ENCODE assay signal across 13 cellular contexts in the genomic region with DNA sequence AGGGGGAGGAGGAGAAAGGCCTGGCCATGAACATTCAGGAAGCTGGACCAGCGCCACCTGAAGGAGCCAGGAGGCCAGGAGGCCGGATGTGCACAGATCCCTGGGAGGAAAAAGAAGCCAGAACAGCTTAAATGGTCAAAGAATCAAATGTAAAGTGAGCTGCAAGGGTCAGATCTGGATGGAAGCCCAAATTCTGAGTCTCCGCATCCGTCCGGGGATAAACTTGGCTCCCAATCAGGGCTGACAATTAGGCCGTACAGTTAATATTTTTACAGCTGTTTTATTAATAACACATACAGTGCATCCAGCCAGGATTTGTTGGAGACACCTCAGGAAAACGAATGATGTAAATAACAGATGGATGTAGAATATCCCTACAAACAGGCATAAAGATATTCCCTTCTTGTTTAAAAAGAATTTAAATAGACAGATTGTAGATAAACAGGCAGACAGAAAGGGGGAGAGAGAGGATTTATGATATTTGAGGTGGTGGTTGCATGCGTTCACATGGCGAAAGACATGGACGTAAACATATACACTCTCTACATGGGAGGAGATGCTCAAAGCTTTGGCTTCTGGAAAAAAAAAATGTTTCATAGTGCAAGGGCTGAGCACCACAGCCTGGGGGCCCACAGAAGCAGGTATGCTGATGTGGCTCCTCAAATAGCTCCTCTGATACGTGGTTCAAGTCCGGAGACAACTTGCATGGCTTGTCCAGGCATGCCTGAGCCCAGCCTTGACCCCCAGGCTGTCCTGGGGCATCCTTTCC.
DNase-seq lines count a peak whose midpoint lies in the region; ATAC-seq and TF ChIP-seq lines count a peak whose summit lies in the region.
"Had no signal": no experiment of that assay in that cellular context is flagged by ENCODE, and none has a peak within 500 bp of the region (broad histone marks: within the 10 kb centered on the region; RNA-seq: fewer than 3 reads in every experiment).

No MANE protein-coding gene starts in this region.

- no peaks in the 10 kb centered on the region for H3K9me3 ChIP-seq in BE2C
- H3K9me3 ChIP-seq: neutrophil, SJSA1 had no signal

- H3K36me3 ChIP-seq in BE2C: no peaks in the 10 kb centered on the region
- H3K36me3 ChIP-seq: neutrophil, SJSA1 had no signal

- no peaks in the 10 kb centered on the region for H3K9me3 Mint-ChIP-seq in endothelial cell (ENCODE audit: unreplicated experiment)
- H3K9me3 Mint-ChIP-seq in stimulated activated naive B cell treated with anti-CD40 and anti-IgM and Interleukin-4, amounts not matched to agents 10 μg/mL and 1 μg/mL and 100 μg/mL, for 72 hours: peaks cover 0 to 2% of the 10 kb centered on the region in 2 donors
- H3K9me3 Mint-ChIP-seq: activated CD4-positive, alpha-beta memory T cell treated with anti-CD3 and anti-CD28 coated beads, Interleukin-2, amount 10 ng/mL, durations not matched to agents 7 days and 5 days had no signal

- no peaks in the 10 kb centered on the region for H3K27me3 Mint-ChIP-seq in endothelial cell (ENCODE audit: unreplicated experiment)
- H3K27me3 Mint-ChIP-seq in stimulated activated naive B cell treated with anti-CD40 and anti-IgM and Interleukin-4, amounts not matched to agents 10 μg/mL and 1 μg/mL and 100 μg/mL, for 72 hours: no peaks in the 10 kb centered on the region
- H3K27me3 Mint-ChIP-seq: activated CD4-positive, alpha-beta memory T cell treated with anti-CD3 and anti-CD28 coated beads, Interleukin-2, amount 10 ng/mL, durations not matched to agents 7 days and 5 days had no signal

- H3K27me3 ChIP-seq in BE2C: no peaks in the 10 kb centered on the region
- H3K27me3 ChIP-seq: neutrophil, SJSA1 had no signal

- peak; percentile 61 for DNase-seq in BE2C
- DNase-seq in fibroblast of mammary gland (ENCODE audit: low read depth): peak; percentile 68
- DNase-seq in mucosa of gallbladder (ENCODE audit: low spot score): peak; percentile 10
- no peak for DNase-seq in activated CD4-positive, alpha-beta T cell treated with anti-CD3 and anti-CD28 coated beads for 1 hour
- DNase-seq in endothelial cell (ENCODE audit: low spot score): no peak
- no peak for DNase-seq in stimulated activated naive B cell treated with anti-CD40 and anti-IgM and Interleukin-4, amounts not matched to agents 10 μg/mL and 1 μg/mL and 100 μg/mL, for 72 hours
- DNase-seq: activated CD4-positive, alpha-beta memory T cell treated with anti-CD3 and anti-CD28 coated beads, Interleukin-2, amount 10 ng/mL, durations not matched to agents 7 days and 5 days; AML-193; NCI-H187 treated with DMSO at 0.1 percent for 48 hours had no signal

- H3K4me3 ChIP-seq in BE2C (ENCODE audit: low read depth, low read length) (no peak overlapping the region), fibroblast of mammary gland (ENCODE audit: control insufficient read depth, low read depth, low read length) (no peak overlapping the region)
- H3K4me3 ChIP-seq: SJSA1 had no signal

- H3K4me1 Mint-ChIP-seq in endothelial cell (ENCODE audit: unreplicated experiment): no peaks in the 10 kb centered on the region
- no peaks in the 10 kb centered on the region for H3K4me1 Mint-ChIP-seq in stimulated activated naive B cell treated with anti-CD40 and anti-IgM and Interleukin-4, amounts not matched to agents 10 μg/mL and 1 μg/mL and 100 μg/mL, for 72 hours
- H3K4me1 Mint-ChIP-seq: activated CD4-positive, alpha-beta memory T cell treated with anti-CD3 and anti-CD28 coated beads, Interleukin-2, amount 10 ng/mL, durations not matched to agents 7 days and 5 days had no signal

- peaks cover 30% of the 10 kb centered on the region for H3K4me1 ChIP-seq in BE2C
- H3K4me1 ChIP-seq: SJSA1 had no signal

- H3K4me3 Mint-ChIP-seq in endothelial cell (ENCODE audit: unreplicated experiment): no peak overlapping the region
- H3K4me3 Mint-ChIP-seq in stimulated activated naive B cell treated with anti-CD40 and anti-IgM and Interleukin-4, amounts not matched to agents 10 μg/mL and 1 μg/mL and 100 μg/mL, for 72 hours: no peak overlapping the region
- H3K4me3 Mint-ChIP-seq: activated CD4-positive, alpha-beta memory T cell treated with anti-CD3 and anti-CD28 coated beads, Interleukin-2, amount 10 ng/mL, durations not matched to agents 7 days and 5 days had no signal

- H3K36me3 Mint-ChIP-seq in endothelial cell (ENCODE audit: low read depth, unreplicated experiment): no peaks in the 10 kb centered on the region
- H3K36me3 Mint-ChIP-seq in stimulated activated naive B cell treated with anti-CD40 and anti-IgM and Interleukin-4, amounts not matched to agents 10 μg/mL and 1 μg/mL and 100 μg/mL, for 72 hours: no peaks in the 10 kb centered on the region

- ATAC-seq in HG03135 (IDR thresholded peaks at IDR 0.05; ENCODE audit: unreplicated experiment): no peak
- ATAC-seq in stimulated activated naive B cell treated with anti-CD40 and anti-IgM and Interleukin-4, amounts not matched to agents 10 μg/mL and 1 μg/mL and 100 μg/mL, for 72 hours (replicated peaks): no peak

- TF ChIP-seq CTCF in BE2C (IDR thresholded peaks at IDR 0.05; ENCODE audit: low read depth, low read length) (no peak), fibroblast of mammary gland (conservative IDR thresholded peaks at IDR 0.05; ENCODE audit: control insufficient read depth, insufficient read depth, low read depth, low read length) (peak; percentile 23), endothelial cell (IDR thresholded peaks at IDR 0.05; ENCODE audit: unreplicated experiment) (no peak)

- H3K27ac Mint-ChIP-seq in endothelial cell (ENCODE audit: unreplicated experiment): no peak overlapping the region
- no peak overlapping the region for H3K27ac Mint-ChIP-seq in stimulated activated naive B cell treated with anti-CD40 and anti-IgM and Interleukin-4, amounts not matched to agents 10 μg/mL and 1 μg/mL and 100 μg/mL, for 72 hours
- H3K27ac Mint-ChIP-seq: activated CD4-positive, alpha-beta memory T cell treated with anti-CD3 and anti-CD28 coated beads, Interleukin-2, amount 10 ng/mL, durations not matched to agents 7 days and 5 days had no signal

TF ChIP-seq in PFSK-1, 5 proteins besides CTCF, POLR2A, EP300 and RAD21:
- TF ChIP-seq, protein P1, sequence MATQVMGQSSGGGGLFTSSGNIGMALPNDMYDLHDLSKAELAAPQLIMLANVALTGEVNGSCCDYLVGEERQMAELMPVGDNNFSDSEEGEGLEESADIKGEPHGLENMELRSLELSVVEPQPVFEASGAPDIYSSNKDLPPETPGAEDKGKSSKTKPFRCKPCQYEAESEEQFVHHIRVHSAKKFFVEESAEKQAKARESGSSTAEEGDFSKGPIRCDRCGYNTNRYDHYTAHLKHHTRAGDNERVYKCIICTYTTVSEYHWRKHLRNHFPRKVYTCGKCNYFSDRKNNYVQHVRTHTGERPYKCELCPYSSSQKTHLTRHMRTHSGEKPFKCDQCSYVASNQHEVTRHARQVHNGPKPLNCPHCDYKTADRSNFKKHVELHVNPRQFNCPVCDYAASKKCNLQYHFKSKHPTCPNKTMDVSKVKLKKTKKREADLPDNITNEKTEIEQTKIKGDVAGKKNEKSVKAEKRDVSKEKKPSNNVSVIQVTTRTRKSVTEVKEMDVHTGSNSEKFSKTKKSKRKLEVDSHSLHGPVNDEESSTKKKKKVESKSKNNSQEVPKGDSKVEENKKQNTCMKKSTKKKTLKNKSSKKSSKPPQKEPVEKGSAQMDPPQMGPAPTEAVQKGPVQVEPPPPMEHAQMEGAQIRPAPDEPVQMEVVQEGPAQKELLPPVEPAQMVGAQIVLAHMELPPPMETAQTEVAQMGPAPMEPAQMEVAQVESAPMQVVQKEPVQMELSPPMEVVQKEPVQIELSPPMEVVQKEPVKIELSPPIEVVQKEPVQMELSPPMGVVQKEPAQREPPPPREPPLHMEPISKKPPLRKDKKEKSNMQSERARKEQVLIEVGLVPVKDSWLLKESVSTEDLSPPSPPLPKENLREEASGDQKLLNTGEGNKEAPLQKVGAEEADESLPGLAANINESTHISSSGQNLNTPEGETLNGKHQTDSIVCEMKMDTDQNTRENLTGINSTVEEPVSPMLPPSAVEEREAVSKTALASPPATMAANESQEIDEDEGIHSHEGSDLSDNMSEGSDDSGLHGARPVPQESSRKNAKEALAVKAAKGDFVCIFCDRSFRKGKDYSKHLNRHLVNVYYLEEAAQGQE (IDR thresholded peaks at IDR 0.05; ENCODE audit: insufficient read depth in 1 of 2, low read depth in 2 of 2, low read length in 2 of 2): peak in 1 of 2 experiments; percentile 60; a peak in 1 of 4 replicates
- TF ChIP-seq SIN3A (IDR thresholded peaks at IDR 0.05; ENCODE audit: borderline replicate concordance, insufficient read depth, low read length) (0 out of 2 replicates have a peak, but pooled peaks have one; percentile 53), POLR2AphosphoS5 (IDR thresholded peaks at IDR 0.05; ENCODE audit: low read depth, low read length) (no peak)
TF ChIP-seq in PFSK-1: peak in this region for 2.

Comparison
In these comparisons a context has a peak if more than half of its experiments do, and no peak if none do; other contexts are left out.
1. DNase-seq: peak in BE2C (single experiment), fibroblast of mammary gland (single experiment) and mucosa of gallbladder (single experiment); none in activated CD4-positive, alpha-beta T cell treated with anti-CD3 and anti-CD28 coated beads for 1 hour (single experiment), endothelial cell (single experiment) and stimulated activated naive B cell treated with anti-CD40 and anti-IgM and Interleukin-4, amounts not matched to agents 10 μg/mL and 1 μg/mL and 100 μg/mL, for 72 hours (single experiment).